8 cellular contexts compared by ENCODE assay signal in the genomic region with DNA sequence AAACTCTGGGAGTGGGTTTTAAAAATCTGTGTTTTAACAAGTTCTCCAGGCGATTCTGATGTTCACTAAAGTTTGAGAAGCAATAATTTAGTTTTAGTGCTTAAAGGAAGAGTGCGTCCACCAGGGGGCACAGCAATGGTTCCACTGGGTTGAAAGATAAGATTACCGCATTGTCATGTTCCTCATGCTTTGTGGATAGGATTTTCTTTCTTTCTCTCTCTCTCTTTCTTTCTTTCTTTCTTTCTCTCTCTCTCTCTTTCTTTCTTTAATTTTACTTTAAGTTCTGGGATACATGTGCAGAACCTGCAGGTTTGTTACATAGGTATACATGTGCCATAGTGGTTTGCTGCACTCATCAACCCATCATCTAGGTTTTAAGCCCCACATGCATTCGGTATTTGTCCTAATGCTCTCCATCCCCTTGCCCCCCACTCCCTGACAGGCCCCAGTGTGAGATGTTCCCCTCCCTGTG. TPM values are rescaled to one million over a fixed set of nuclear protein-coding genes. Genes with fewer than 3 reads are reported as not detected.
DNase-seq lines count a peak whose midpoint lies in the region; ATAC-seq and TF ChIP-seq lines count a peak whose summit lies in the region.
"Not testable (repeated sequence)": the region's sequence is repeated elsewhere in the genome, so short reads cannot be mapped to it uniquely, and the experiment has no call there.

No MANE protein-coding gene starts in this region.

- not testable (repeated sequence) for H3K4ac ChIP-seq in trophoblast cell (ENCODE audit: low read depth, low read length)

- not testable (repeated sequence) for H3K4me3 ChIP-seq in trophoblast cell (ENCODE audit: low read depth, low read length); thoracic aorta

- not testable (repeated sequence) for H2AK5ac ChIP-seq in trophoblast cell (ENCODE audit: low read length)

- H2BK120ac ChIP-seq in trophoblast cell (ENCODE audit: insufficient read depth, low read length, poor library complexity), result not testable (repeated sequence)

- H3K23ac ChIP-seq in trophoblast cell (ENCODE audit: low read length), result not testable (repeated sequence)

- peak; percentile 71 for TF ChIP-seq CTCF in thoracic aorta (IDR thresholded peaks at IDR 0.05)

- peak overlapping the region; percentile 76 for H3K27ac Mint-ChIP-seq in activated naive CD8-positive, alpha-beta T cell treated with anti-CD3 and anti-CD28 coated beads, Interleukin-2, amount 50 U/mL, for 24 hours

- H3K4me1 ChIP-seq in trophoblast cell (ENCODE audit: control insufficient read depth in 1 of 2, insufficient read depth in 2 of 2, low read length in 2 of 2); thoracic aorta (ENCODE audit: control insufficient read depth in 1 of 2, low read depth in 2 of 2): not testable (repeated sequence)

- peak; percentile 81 for ATAC-seq in HG02885 (IDR thresholded peaks at IDR 0.05; ENCODE audit: poor library complexity, unreplicated experiment)
- not testable (repeated sequence) for ATAC-seq in activated naive CD8-positive, alpha-beta T cell treated with anti-CD3 and anti-CD28 coated beads, Interleukin-2, amount 50 U/mL, for 24 hours
- peak; percentile 65 for ATAC-seq in Right ventricle myocardium inferior
- peak; percentile 36 for ATAC-seq in thoracic aorta (ENCODE audit: insufficient number of reproducible peaks, low FRiP score, low read depth)

- not testable (repeated sequence) for H3K36me3 Mint-ChIP-seq in activated naive CD8-positive, alpha-beta T cell treated with anti-CD3 and anti-CD28 coated beads, Interleukin-2, amount 50 U/mL, for 24 hours (ENCODE audit: low read depth)

- H2AFZ ChIP-seq in trophoblast cell (ENCODE audit: insufficient read depth, low read length, poor library complexity), result not testable (repeated sequence)

- intact Hi-C loops in Right ventricle myocardium inferior (cut with DNase I), result loop anchor here (1.0 kb wide), 2 partner anchors 106 to 177 kb away; no protein-coding TSS in a partner anchor

- not testable (repeated sequence) for H3K18ac ChIP-seq in trophoblast cell (ENCODE audit: low read length)

- H3K79me2 ChIP-seq in trophoblast cell (ENCODE audit: control insufficient read depth, insufficient read depth, low read length, poor library complexity), result not testable (repeated sequence)

- no CpG with 5 or more reads among the region's 4 CpGs for WGBS in trophoblast cell (ENCODE audit: extremely low coverage, insufficient coverage, insufficient read length)

- not testable (repeated sequence) for H3K4me2 ChIP-seq in trophoblast cell (ENCODE audit: low read length)

- not testable (repeated sequence) for H3K9me3 Mint-ChIP-seq in activated naive CD8-positive, alpha-beta T cell treated with anti-CD3 and anti-CD28 coated beads, Interleukin-2, amount 50 U/mL, for 24 hours

- not testable (repeated sequence) for H3K14ac ChIP-seq in trophoblast cell (ENCODE audit: low read length)

- H3K27ac ChIP-seq in trophoblast cell (ENCODE audit: low read depth, low read length); thoracic aorta: not testable (repeated sequence)

- H4K91ac ChIP-seq in trophoblast cell (ENCODE audit: low read depth, low read length), result not testable (repeated sequence)

- not testable (repeated sequence) for H3K79me1 ChIP-seq in trophoblast cell (ENCODE audit: low read length)

- H2BK5ac ChIP-seq in trophoblast cell (ENCODE audit: low read depth, low read length, poor library complexity), result not testable (repeated sequence)

- H3K4me1 Mint-ChIP-seq in activated naive CD8-positive, alpha-beta T cell treated with anti-CD3 and anti-CD28 coated beads, Interleukin-2, amount 50 U/mL, for 24 hours, result peaks cover 12% of the 10 kb centered on the region

- DNase-seq in GDM1 (lab: John Stamatoyannopoulos, UW) (peak; percentile 33), NCI-H2107 (lab: John Stamatoyannopoulos, UW) (peak; percentile 80), T-helper 9 cell (peak; percentile 75), Right ventricle myocardium inferior (ENCODE audit: missing footprints) (peak; percentile 87), trophoblast cell (peak; percentile 71 to 89), thoracic aorta (ENCODE audit: low spot score) (peak; percentile 47)
- peak; percentile 86 for DNase-seq in activated naive CD8-positive, alpha-beta T cell treated with anti-CD3 and anti-CD28 coated beads, Interleukin-2, amount 50 U/mL, for 24 hours

- H2BK12ac ChIP-seq in trophoblast cell (ENCODE audit: low read length), result not testable (repeated sequence)

- not testable (repeated sequence) for H3K36me3 ChIP-seq in trophoblast cell (ENCODE audit: control insufficient read depth in 1 of 2, insufficient read depth in 2 of 2, low read length in 2 of 2); thoracic aorta

- not testable (repeated sequence) for H4K8ac ChIP-seq in trophoblast cell (ENCODE audit: low read depth, low read length)

- H3K27me3 ChIP-seq in trophoblast cell (ENCODE audit: insufficient read depth, low read length); thoracic aorta (replicated peaks; ENCODE audit: insufficient read depth): not testable (repeated sequence)

- not testable (repeated sequence) for H4K12ac ChIP-seq in trophoblast cell (ENCODE audit: low read depth, low read length)

- H3K27me3 Mint-ChIP-seq in activated naive CD8-positive, alpha-beta T cell treated with anti-CD3 and anti-CD28 coated beads, Interleukin-2, amount 50 U/mL, for 24 hours, result peaks cover 22% of the 10 kb centered on the region

- H3K9ac ChIP-seq in trophoblast cell (ENCODE audit: low read length), result not testable (repeated sequence)

- H3K4me3 Mint-ChIP-seq in activated naive CD8-positive, alpha-beta T cell treated with anti-CD3 and anti-CD28 coated beads, Interleukin-2, amount 50 U/mL, for 24 hours, result not testable (repeated sequence)

- H3K9me3 ChIP-seq in trophoblast cell (ENCODE audit: insufficient read depth, low read depth, low read length); thoracic aorta: not testable (repeated sequence)

RNA-seq across cellular contexts. Expression of a gene that starts 33.0 kb away (rescaled TPM):
- 15.7 TPM for total RNA-seq in Right ventricle myocardium inferior
- polyA plus RNA-seq in trophoblast cell (2013), result 11.1 and 12.8 TPM in 2 replicates
- total RNA-seq in thoracic aorta, result 10 to 100 TPM; 13.8 to 16.0 TPM

RNA-seq across cellular contexts. Expression of a gene that starts 42.0 kb away (rescaled TPM):
- not detected for total RNA-seq in Right ventricle myocardium inferior
- not detected in 2 replicates for polyA plus RNA-seq in trophoblast cell (2013)
- total RNA-seq in thoracic aorta, result not detected

Comparison
In these comparisons a context has a peak if more than half of its experiments do, and no peak if none do; other contexts are left out.
1. DNase-seq: peak in every context shown above with its lines; median percentile 87 in Right ventricle myocardium inferior; 86 in activated naive CD8-positive, alpha-beta T cell treated with anti-CD3 and anti-CD28 coated beads, Interleukin-2, amount 50 U/mL, for 24 hours; 80 in NCI-H2107; 80 in trophoblast cell; 75 in T-helper 9 cell; 47 in thoracic aorta; 33 in GDM1.